Comparison of ENCODE assay signal across 34 cellular contexts in genomic region chr6:3085074-3085473, GRCh38.
"Had no signal": no experiment of that assay in that cellular context is flagged by ENCODE, and none has a peak within 500 bp of the region (broad histone marks: within the 10 kb centered on the region; RNA-seq: fewer than 3 reads in every experiment).

No MANE protein-coding gene starts in this region.

- H3K9me3 ChIP-seq: breast epithelium, neutrophil, prostate gland, testis had no signal

- H3K27me3 ChIP-seq: breast epithelium, hepatocyte, neutrophil, testis had no signal

- H3K27ac ChIP-seq: breast epithelium, hepatocyte, neutrophil, prostate gland, testis had no signal

- H3K4me1 ChIP-seq: breast epithelium, prostate gland, testis had no signal

- FAIRE-seq: colon, endometrium, frontal cortex, keratinocyte, urothelium cell line had no signal

- H3K4me2 ChIP-seq: hepatocyte, smooth muscle cell had no signal

- H3K4me3 Mint-ChIP-seq: activated CD4-positive, alpha-beta memory T cell treated with anti-CD3 and anti-CD28 coated beads for 36 hours; activated CD4-positive, alpha-beta T cell treated with anti-CD3 and anti-CD28 coated beads, Interleukin-2, amount 10 ng/mL, durations not matched to agents 24 days and 14 days; activated T-helper 17 cell treated with anti-CD3 and anti-CD28 coated beads, Interleukin-2, amount 50 U/mL, for 72 hours; central memory CD8-positive, alpha-beta T cell; mesothelial cell of epicardium; naive B cell; nephron progenitor cell had no signal

- H3K27ac Mint-ChIP-seq: activated CD4-positive, alpha-beta memory T cell treated with anti-CD3 and anti-CD28 coated beads for 36 hours; activated CD4-positive, alpha-beta T cell treated with anti-CD3 and anti-CD28 coated beads, Interleukin-2, amount 10 ng/mL, durations not matched to agents 24 days and 14 days; activated T-helper 17 cell treated with anti-CD3 and anti-CD28 coated beads, Interleukin-2, amount 50 U/mL, for 72 hours; mesothelial cell of epicardium; nephron progenitor cell had no signal

- H2AFZ ChIP-seq: hepatocyte had no signal

- ATAC-seq: activated T-helper 17 cell treated with anti-CD3 and anti-CD28 coated beads, Interleukin-2, amount 50 U/mL, for 72 hours; left cardiac atrium; left ventricle myocardium superior; T-helper 17 cell had no signal

- DNase-seq: activated CD4-positive, alpha-beta memory T cell treated with anti-CD3 and anti-CD28 coated beads for 36 hours; activated CD4-positive, alpha-beta T cell treated with anti-CD3 and anti-CD28 coated beads, Interleukin-2, amount 10 ng/mL, durations not matched to agents 24 days and 14 days; activated CD4-positive, CD25-positive, alpha-beta regulatory T cell treated with anti-CD3 and anti-CD28 coated beads, Interleukin-2, amount 50 U/mL, for 72 hours; activated CD8-positive, alpha-beta memory T cell treated with anti-CD3 and anti-CD28 coated beads, Interleukin-2, amount 50 U/mL, for 4 hours; activated gamma-delta T cell treated with Interleukin-2 at 50 U/mL for 16 hours; activated naive CD4-positive, alpha-beta T cell treated with anti-CD3 and anti-CD28 coated beads, Interleukin-2, amount 50 U/mL, for 16 hours; activated T-cell treated with anti-CD3 and anti-CD28 coated beads, Interleukin-2, amount 50 U/mL, for 1 hour; amniotic stem cell; dermis blood vessel endothelial cell; effector CD8-positive, alpha-beta T cell; left cardiac atrium; left ventricle myocardium superior; naive B cell; nephron progenitor cell; stimulated activated CD4-positive, alpha-beta T cell treated with anti-CD3 and anti-CD28 coated beads, Interleukin-1b, Interleukin-23, amount 100 ng/mL, for 48 hours; stimulated activated CD4-positive, alpha-beta T cell treated with anti-CD3 and anti-CD28 coated beads, Interleukin-4, amount 100 ng/mL, for 4 hours; stimulated activated CD8-positive, alpha-beta memory T cell treated with anti-CD3 and anti-CD28 coated beads, Interleukin-4, amount 100 ng/mL, for 48 hours; stimulated activated naive CD4-positive, alpha-beta T cell treated with Interleukin-2 at 50 U/mL for 16 hours; T-helper 17 cell; testis; trophoblast cell had no signal

- H3K4me3 ChIP-seq: breast epithelium, hepatocyte, prostate gland, smooth muscle cell, testis had no signal

- H3K9me3 Mint-ChIP-seq: activated CD4-positive, alpha-beta memory T cell treated with anti-CD3 and anti-CD28 coated beads for 36 hours; activated CD4-positive, alpha-beta T cell treated with anti-CD3 and anti-CD28 coated beads, Interleukin-2, amount 10 ng/mL, durations not matched to agents 24 days and 14 days; activated T-helper 17 cell treated with anti-CD3 and anti-CD28 coated beads, Interleukin-2, amount 50 U/mL, for 72 hours; central memory CD8-positive, alpha-beta T cell had no signal
